Comparison of ENCODE assay signal across 16 cellular contexts in genomic region chr1:45410850-45411509, GRCh38.
DNase-seq lines count a peak whose midpoint lies in the region; ATAC-seq and TF ChIP-seq lines count a peak whose summit lies in the region.
"Had no signal": no experiment of that assay in that cellular context is flagged by ENCODE, and none has a peak within 500 bp of the region (broad histone marks: within the 10 kb centered on the region; RNA-seq: fewer than 3 reads in every experiment).

No MANE protein-coding gene starts in this region.

- no peak overlapping the region for H2AK5ac ChIP-seq in trophoblast cell (ENCODE audit: low read length)

- no peaks in the 10 kb centered on the region for H3K36me3 Mint-ChIP-seq in CD4-positive, alpha-beta memory T cell
- H3K36me3 Mint-ChIP-seq in activated CD4-positive, alpha-beta T cell treated with anti-CD3 and anti-CD28 coated beads for 36 hours (ENCODE audit: low read depth) = no peaks in the 10 kb centered on the region

- H4K91ac ChIP-seq in trophoblast cell (ENCODE audit: low read depth, low read length) = no peak overlapping the region

- H3K27ac Mint-ChIP-seq in CD4-positive, alpha-beta memory T cell = no peak overlapping the region
- no peak overlapping the region for H3K27ac Mint-ChIP-seq in activated CD4-positive, alpha-beta T cell treated with anti-CD3 and anti-CD28 coated beads for 36 hours
- H3K27ac Mint-ChIP-seq: activated T-cell treated with anti-CD3 and anti-CD28 coated beads, Interleukin-2, amount 50 U/mL, for 72 hours had no signal

- no peak overlapping the region for H3K4me3 Mint-ChIP-seq in CD4-positive, alpha-beta memory T cell
- no peak overlapping the region for H3K4me3 Mint-ChIP-seq in activated CD4-positive, alpha-beta T cell treated with anti-CD3 and anti-CD28 coated beads for 36 hours
- H3K4me3 Mint-ChIP-seq: activated T-cell treated with anti-CD3 and anti-CD28 coated beads, Interleukin-2, amount 50 U/mL, for 72 hours had no signal

- no peak overlapping the region for H4K12ac ChIP-seq in trophoblast cell (ENCODE audit: low read depth, low read length)

- no peak overlapping the region for H3K18ac ChIP-seq in trophoblast cell (ENCODE audit: low read length)

- intact Hi-C loops in tibial artery (cut with DNase I; ENCODE audit: low total_unique reads) = no loop called here
- intact Hi-C loops in CD4-positive, alpha-beta memory T cell (cut with micrococcal nuclease) = no loop called here
- intact Hi-C loops in activated CD4-positive, alpha-beta T cell treated with anti-CD3 and anti-CD28 coated beads for 36 hours (cut with DNase I, micrococcal nuclease) = no loop called here

- POLR2A ChIA-PET in CD4-positive, alpha-beta memory T cell (lab: Charles Lee; ENCODE audit: partially characterized antibody) = no interaction called here
- POLR2A ChIA-PET in activated CD4-positive, alpha-beta T cell treated with anti-CD3 and anti-CD28 coated beads for 36 hours (lab: Charles Lee) = no interaction called here

- no peak overlapping the region for H4K8ac ChIP-seq in trophoblast cell (ENCODE audit: low read depth, low read length)

- H3K27me3 ChIP-seq in trophoblast cell (ENCODE audit: insufficient read depth, low read length) (no peaks in the 10 kb centered on the region), tibial artery (no peaks in the 10 kb centered on the region)
- H3K27me3 ChIP-seq in CD4-positive, alpha-beta memory T cell (ENCODE audit: insufficient read depth, low read length) = no peaks in the 10 kb centered on the region
- H3K27me3 ChIP-seq: adrenal gland, left lung, testis had no signal

- H3K4me2 ChIP-seq in trophoblast cell (ENCODE audit: low read length) = no peak overlapping the region

- peak overlapping the region; percentile 16 for H3K14ac ChIP-seq in trophoblast cell (ENCODE audit: low read length)

- H2BK5ac ChIP-seq in trophoblast cell (ENCODE audit: low read depth, low read length, poor library complexity) = no peak overlapping the region

- TF ChIP-seq CTCF in choroid plexus epithelial cell (conservative IDR thresholded peaks at IDR 0.05; ENCODE audit: low read depth, low read length) (no peak), tibial artery (IDR thresholded peaks at IDR 0.05) (no peak)

- peak overlapping the region; percentile 25 for H2BK12ac ChIP-seq in trophoblast cell (ENCODE audit: low read length)

- peaks cover 0 to 3% (median 0%) of the 10 kb centered on the region in 4 donors for H3K4me1 Mint-ChIP-seq in CD4-positive, alpha-beta memory T cell
- H3K4me1 Mint-ChIP-seq in activated CD4-positive, alpha-beta T cell treated with anti-CD3 and anti-CD28 coated beads for 36 hours = peaks cover 6% of the 10 kb centered on the region

- H3K4ac ChIP-seq in trophoblast cell (ENCODE audit: low read depth, low read length) = no peak overlapping the region

- H2AFZ ChIP-seq in trophoblast cell (ENCODE audit: insufficient read depth, low read length, poor library complexity) = no peak overlapping the region

- H3K9me3 Mint-ChIP-seq in CD4-positive, alpha-beta memory T cell = no peaks in the 10 kb centered on the region
- H3K9me3 Mint-ChIP-seq in activated CD4-positive, alpha-beta T cell treated with anti-CD3 and anti-CD28 coated beads for 36 hours (ENCODE audit: low read depth) = no peaks in the 10 kb centered on the region
- H3K9me3 Mint-ChIP-seq: activated T-cell treated with anti-CD3 and anti-CD28 coated beads, Interleukin-2, amount 50 U/mL, for 72 hours had no signal

- DNase-seq in Daoy (ENCODE audit: low read depth) (peak; percentile 28), M059J (ENCODE audit: low read depth) (peak; percentile 50), choroid plexus epithelial cell (ENCODE audit: low read depth) (peak; percentile 15), trophoblast cell (peak; percentile 31 to 73), tibial artery (no peak), G401 (ENCODE audit: low spot score) (no peak)
- no peak for DNase-seq in CD4-positive, alpha-beta memory T cell
- DNase-seq in activated CD4-positive, alpha-beta T cell treated with anti-CD3 and anti-CD28 coated beads for 36 hours = no peak
- DNase-seq: activated CD4-positive, alpha-beta T cell treated with anti-CD3 and anti-CD28 coated beads, Interleukin-2, amount 50 U/mL, for 1 hour; activated T-cell treated with anti-CD3 and anti-CD28 coated beads, Interleukin-2, amount 50 U/mL, for 72 hours; left lung; NCI-H1092 treated with DMSO at 0.1 percent for 48 hours; NCI-H2171; testis had no signal

- H3K36me3 ChIP-seq in trophoblast cell (ENCODE audit: control insufficient read depth in 1 of 2, insufficient read depth in 2 of 2, low read length in 2 of 2) = no peaks in the 10 kb centered on the region
- H3K36me3 ChIP-seq in tibial artery = no peaks in the 10 kb centered on the region
- no peaks in the 10 kb centered on the region for H3K36me3 ChIP-seq in CD4-positive, alpha-beta memory T cell (ENCODE audit: insufficient read depth, low read length)
- H3K36me3 ChIP-seq: adrenal gland, left lung had no signal

- no peak overlapping the region for H2BK120ac ChIP-seq in trophoblast cell (ENCODE audit: insufficient read depth, low read length, poor library complexity)

- H3K9me3 ChIP-seq in trophoblast cell (ENCODE audit: insufficient read depth, low read depth, low read length) = no peaks in the 10 kb centered on the region
- H3K9me3 ChIP-seq in tibial artery = no peaks in the 10 kb centered on the region
- no peaks in the 10 kb centered on the region for H3K9me3 ChIP-seq in CD4-positive, alpha-beta memory T cell (ENCODE audit: control insufficient read depth in 1 of 2, low read length in 2 of 2)
- H3K9me3 ChIP-seq: adrenal gland, left lung, testis had no signal

- no peak overlapping the region for H3K4me3 ChIP-seq in choroid plexus epithelial cell (ENCODE audit: low read depth, low read length)
- no peak overlapping the region for H3K4me3 ChIP-seq in trophoblast cell (ENCODE audit: low read depth, low read length)
- no peak overlapping the region for H3K4me3 ChIP-seq in tibial artery
- no peak overlapping the region for H3K4me3 ChIP-seq in CD4-positive, alpha-beta memory T cell (ENCODE audit: low read length in 2 of 2)
- H3K4me3 ChIP-seq: adrenal gland, left lung, testis had no signal

- H3K4me1 ChIP-seq in trophoblast cell (ENCODE audit: control insufficient read depth in 1 of 2, insufficient read depth in 2 of 2, low read length in 2 of 2) = peaks cover 4 to 5% of the 10 kb centered on the region in 2 experiments
- no peaks in the 10 kb centered on the region for H3K4me1 ChIP-seq in tibial artery
- H3K4me1 ChIP-seq in CD4-positive, alpha-beta memory T cell (ENCODE audit: insufficient read depth, low read length) = no peaks in the 10 kb centered on the region
- H3K4me1 ChIP-seq: adrenal gland, testis had no signal

- peaks cover 3% of the 10 kb centered on the region for H3K79me1 ChIP-seq in trophoblast cell (ENCODE audit: low read length)

- no peaks in the 10 kb centered on the region for H3K79me2 ChIP-seq in trophoblast cell (ENCODE audit: control insufficient read depth, insufficient read depth, low read length, poor library complexity)

- no peak for ATAC-seq in activated CD4-positive, alpha-beta T cell treated with anti-CD3 and anti-CD28 coated beads for 36 hours
- ATAC-seq: activated T-cell treated with anti-CD3 and anti-CD28 coated beads, Interleukin-2, amount 50 U/mL, for 72 hours; left lung; Right ventricle myocardium inferior had no signal

- H3K9ac ChIP-seq in trophoblast cell (ENCODE audit: low read length) = no peak overlapping the region

- in situ Hi-C loops in G401 (cut with HindIII; ENCODE audit: low sequenced_read_pairs) = no loop called here

- CTCF ChIA-PET in CD4-positive, alpha-beta memory T cell (lab: Charles Lee; ENCODE audit: partially characterized antibody) = interaction anchor here (0.6 kb wide), 1 partner anchor 15 kb away, joined by 3 read pairs; no protein-coding TSS in a partner anchor
- CTCF ChIA-PET in activated CD4-positive, alpha-beta T cell treated with anti-CD3 and anti-CD28 coated beads for 36 hours (lab: Charles Lee) = no interaction called here

- H3K23ac ChIP-seq in trophoblast cell (ENCODE audit: low read length) = no peak overlapping the region

- H3K27me3 Mint-ChIP-seq in CD4-positive, alpha-beta memory T cell = no peaks in the 10 kb centered on the region
- no peaks in the 10 kb centered on the region for H3K27me3 Mint-ChIP-seq in activated CD4-positive, alpha-beta T cell treated with anti-CD3 and anti-CD28 coated beads for 36 hours

- peak overlapping the region; percentile 15 for H3K27ac ChIP-seq in trophoblast cell (ENCODE audit: low read depth, low read length)
- no peak overlapping the region for H3K27ac ChIP-seq in tibial artery
- no peak overlapping the region for H3K27ac ChIP-seq in CD4-positive, alpha-beta memory T cell (ENCODE audit: low read depth, low read length)
- H3K27ac ChIP-seq: adrenal gland, left lung, testis had no signal

- WGBS in trophoblast cell (ENCODE audit: extremely low coverage, insufficient coverage, insufficient read length) = no CpG with 5 or more reads among the region's 6 CpGs

Comparison
In these comparisons a context has a peak if more than half of its experiments do, and no peak if none do; other contexts are left out.
1. DNase-seq: peak in Daoy (single experiment), M059J (single experiment), choroid plexus epithelial cell (single experiment) and trophoblast cell (2 of 2); none in tibial artery (0 of 2), G401 (single experiment), CD4-positive, alpha-beta memory T cell (0 of 5) and activated CD4-positive, alpha-beta T cell treated with anti-CD3 and anti-CD28 coated beads for 36 hours (single experiment).